17 cellular contexts compared by ENCODE assay signal in genomic region chr12:113052326-113052725, GRCh38. TPM values are rescaled to one million over a fixed set of nuclear protein-coding genes. Genes with fewer than 3 reads are reported as not detected.
"Had no signal": no experiment of that assay in that cellular context is flagged by ENCODE, and none has a peak within 500 bp of the region (broad histone marks: within the 10 kb centered on the region; RNA-seq: fewer than 3 reads in every experiment).

No MANE protein-coding gene starts in this region.

- H3K36me3 ChIP-seq: heart left ventricle, tibial artery had no signal

- H2AFZ ChIP-seq: parathyroid adenoma had no signal

- H3K79me2 ChIP-seq: parathyroid adenoma had no signal

- H3K27ac ChIP-seq: heart left ventricle, parathyroid adenoma, tibial artery had no signal

- H3K36me3 Mint-ChIP-seq: activated CD8-positive, alpha-beta memory T cell treated with anti-CD3 and anti-CD28 coated beads, Interleukin-2, amount 10 ng/mL, durations not matched to agents 7 days and 5 days; immature natural killer cell had no signal

- H3K4me1 Mint-ChIP-seq: activated CD8-positive, alpha-beta memory T cell treated with anti-CD3 and anti-CD28 coated beads, Interleukin-2, amount 10 ng/mL, durations not matched to agents 7 days and 5 days; endodermal cell had no signal

- H3K9me3 ChIP-seq: heart left ventricle, tibial artery had no signal

- DNase-seq: activated CD4-positive, alpha-beta T cell treated with anti-CD3 and anti-CD28 coated beads for 1 hour; activated CD4-positive, alpha-beta T cell treated with anti-CD3 and anti-CD28 coated beads, Interleukin-2, amount 50 U/mL, for 48 hours; activated CD8-positive, alpha-beta memory T cell treated with anti-CD3 and anti-CD28 coated beads, Interleukin-2, amount 10 ng/mL, durations not matched to agents 7 days and 5 days; activated naive CD4-positive, alpha-beta T cell treated with anti-CD3 and anti-CD28 coated beads, Interleukin-2, amount 50 U/mL, for 16 hours; activated T-cell treated with anti-CD3 and anti-CD28 coated beads, Interleukin-2, amount 50 U/mL, for 1 hour; endodermal cell; heart left ventricle; immature natural killer cell; stimulated activated CD4-positive, alpha-beta T cell treated with anti-CD3 and anti-CD28 coated beads, Interleukin-1b, Interleukin-23, amount 100 ng/mL, for 48 hours; T-helper 1 cell; tibial artery had no signal

- FAIRE-seq: astrocyte, bronchial epithelial cell, frontal cortex had no signal

- H3K4me3 ChIP-seq: heart left ventricle, tibial artery had no signal

- H3K9me3 Mint-ChIP-seq: activated T-helper 2 cell treated with anti-CD3 and anti-CD28 coated beads, Interferon-gamma antibody, Interleukin-2, Interleukin-4, amounts not matched to agents 10 μg/mL and 5 μg/mL and 100 μg/mL, durations not matched to agents 14 hours and 24 hours and 36 hours; endodermal cell; immature natural killer cell had no signal

- H3K4me3 Mint-ChIP-seq: activated CD8-positive, alpha-beta memory T cell treated with anti-CD3 and anti-CD28 coated beads, Interleukin-2, amount 10 ng/mL, durations not matched to agents 7 days and 5 days; endodermal cell; immature natural killer cell had no signal

- H3K9ac ChIP-seq: parathyroid adenoma had no signal

- H3K27ac Mint-ChIP-seq: activated CD8-positive, alpha-beta memory T cell treated with anti-CD3 and anti-CD28 coated beads, Interleukin-2, amount 10 ng/mL, durations not matched to agents 7 days and 5 days; activated T-helper 2 cell treated with anti-CD3 and anti-CD28 coated beads, Interferon-gamma antibody, Interleukin-2, Interleukin-4, amounts not matched to agents 10 μg/mL and 5 μg/mL and 100 μg/mL, durations not matched to agents 14 hours and 24 hours and 36 hours; endodermal cell; immature natural killer cell had no signal

- ATAC-seq: activated CD8-positive, alpha-beta memory T cell treated with anti-CD3 and anti-CD28 coated beads, Interleukin-2, amount 10 ng/mL, durations not matched to agents 7 days and 5 days; heart left ventricle had no signal

RNA-seq across cellular contexts. Expression of gene DTX1, which starts 4.2 kb away (rescaled TPM):
- total RNA-seq: bronchial epithelial cell, epithelial cell of proximal tubule had no signal
